In the genomic region with DNA sequence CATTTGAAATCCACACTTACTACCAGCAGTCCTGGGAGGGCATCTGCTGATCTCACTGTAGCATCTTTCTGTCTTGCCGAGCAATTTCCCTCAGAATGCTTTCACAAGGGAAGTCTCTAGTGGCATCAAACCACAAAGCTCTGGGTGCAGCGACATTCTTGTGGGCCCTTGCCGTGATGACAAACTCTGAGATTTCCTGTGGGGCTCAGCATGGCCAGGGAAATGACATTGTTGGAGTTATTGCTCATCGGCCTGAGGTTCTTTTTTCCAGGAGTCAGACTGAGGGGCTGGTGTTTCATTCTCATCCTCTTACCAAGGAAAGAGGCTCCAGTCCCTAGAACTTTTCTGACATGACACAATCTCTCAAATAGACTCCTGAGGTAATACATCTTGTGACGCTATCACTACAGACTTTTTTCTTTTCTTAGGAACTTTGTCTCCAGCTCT, we compare ENCODE assay signal across 8 cellular contexts. TPM values are rescaled to one million over a fixed set of nuclear protein-coding genes. Genes with fewer than 3 reads are reported as not detected.
DNase-seq lines count a peak whose midpoint lies in the region; ATAC-seq and TF ChIP-seq lines count a peak whose summit lies in the region.

No MANE protein-coding gene starts in this region.

- H3K36me3 ChIP-seq in heart right ventricle, result peaks cover 0 to 27% (median 3%) of the 10 kb centered on the region in 9 donors

- ATAC-seq in GM21529 (IDR thresholded peaks at IDR 0.05; ENCODE audit: unreplicated experiment) (peak; percentile 75), heart right ventricle (peak in 6 of 8 donors; percentile 12 to 50 (median 40)), GM18517 (IDR thresholded peaks at IDR 0.05; ENCODE audit: unreplicated experiment) (no peak)

- intact Hi-C loops in heart right ventricle (cut with DNase I), result loop anchor here in 1 of 10 donors (5.0 kb wide), 1 partner anchor 46 kb away; no protein-coding TSS in a partner anchor

- DNase-seq in AML-193 (lab: John Stamatoyannopoulos, UW) (peak; percentile 72 to 80), NAMALWA (ENCODE audit: low spot score) (peak; percentile 60), heart right ventricle (no peak), DMS53 treated with DMSO at 0.1 percent for 48 hours (lab: John Stamatoyannopoulos, UW; ENCODE audit: unreplicated experiment) (no peak)
- peak; percentile 78 for DNase-seq in activated CD8-positive, alpha-beta memory T cell treated with anti-CD3 and anti-CD28 coated beads, Interleukin-2, amount 50 U/mL, for 48 hours
- DNase-seq in stimulated activated CD8-positive, alpha-beta memory T cell treated with anti-CD3 and anti-CD28 coated beads, Interleukin-15, amount 100 ng/mL, for 24 hours (ENCODE audit: low read depth), result peak; percentile 8

- H3K4me1 ChIP-seq in heart right ventricle, result peaks cover 4 to 88% (median 61%) of the 10 kb centered on the region in 9 donors

- no peak for TF ChIP-seq CTCF in heart right ventricle (IDR thresholded peaks at IDR 0.05)

- peak overlapping the region in 4 of 10 donors; percentile 1 to 76 (median 42) for H3K27ac ChIP-seq in heart right ventricle

- no peaks in the 10 kb centered on the region for H3K9me3 ChIP-seq in heart right ventricle

- H3K27me3 ChIP-seq in heart right ventricle, result no peaks in the 10 kb centered on the region

- 55 to 70% methylated on average over 5 of the region's 5 CpGs for WGBS in heart right ventricle, 2 donors

- H3K4me3 ChIP-seq in heart right ventricle, result no peak overlapping the region

RNA-seq across cellular contexts. Expression of gene PFDN1, which starts 51.4 kb away (rescaled TPM):
- 10 to 100 TPM; 56.8 to 94.0 (median 77.0) TPM for total RNA-seq in heart right ventricle
- polyA plus RNA-seq in heart right ventricle, result 100 to 1,000 TPM in 1 of 2 donors, 10 to 100 TPM in 1; 95.1 to 100 TPM

Comparison
In these comparisons a context has a peak if more than half of its experiments do, and no peak if none do; other contexts are left out.
1. DNase-seq: peak in AML-193 (2 of 2), NAMALWA (single experiment), activated CD8-positive, alpha-beta memory T cell treated with anti-CD3 and anti-CD28 coated beads, Interleukin-2, amount 50 U/mL, for 48 hours (single experiment) and stimulated activated CD8-positive, alpha-beta memory T cell treated with anti-CD3 and anti-CD28 coated beads, Interleukin-15, amount 100 ng/mL, for 24 hours (single experiment); none in heart right ventricle (0 of 2) and DMS53 treated with DMSO at 0.1 percent for 48 hours (single experiment).